In genomic region chr20:17904027-17904426, GRCh38 we compare ENCODE assay signal across 12 cellular contexts.
DNase-seq lines count a peak whose midpoint lies in the region; ATAC-seq and TF ChIP-seq lines count a peak whose summit lies in the region.
"Had no signal": no experiment of that assay in that cellular context is flagged by ENCODE, and none has a peak within 500 bp of the region (broad histone marks: within the 10 kb centered on the region; RNA-seq: fewer than 3 reads in every experiment).

No MANE protein-coding gene starts in this region.

- H3K4me1 ChIP-seq in tibial nerve = no peaks in the 10 kb centered on the region

- H3K27ac Mint-ChIP-seq in activated CD4-positive, alpha-beta memory T cell treated with anti-CD3 and anti-CD28 coated beads, Interleukin-2, amount 10 ng/mL, durations not matched to agents 7 days and 5 days = peak overlapping the region; percentile 76
- no peak overlapping the region for H3K27ac Mint-ChIP-seq in glutamatergic neuron (ENCODE audit: unreplicated experiment)
- H3K27ac Mint-ChIP-seq: brain had no signal

- peaks cover 10% of the 10 kb centered on the region for H3K27me3 Mint-ChIP-seq in activated CD4-positive, alpha-beta memory T cell treated with anti-CD3 and anti-CD28 coated beads, Interleukin-2, amount 10 ng/mL, durations not matched to agents 7 days and 5 days
- no peaks in the 10 kb centered on the region for H3K27me3 Mint-ChIP-seq in glutamatergic neuron (ENCODE audit: unreplicated experiment)

- CTCF ChIA-PET in activated CD4-positive, alpha-beta memory T cell treated with anti-CD3 and anti-CD28 coated beads, Interleukin-2, amount 10 ng/mL, durations not matched to agents 7 days and 5 days (lab: Charles Lee) = no interaction called here

- H3K27ac ChIP-seq in tibial nerve = no peak overlapping the region

- no peak overlapping the region for H3K4me3 ChIP-seq in tibial nerve

- no peaks in the 10 kb centered on the region for H3K9me3 ChIP-seq in tibial nerve

- intact Hi-C loops in head of caudate nucleus (cut with DNase I) = no loop called here

- no peak overlapping the region for H3K4me3 Mint-ChIP-seq in activated CD4-positive, alpha-beta memory T cell treated with anti-CD3 and anti-CD28 coated beads, Interleukin-2, amount 10 ng/mL, durations not matched to agents 7 days and 5 days
- no peak overlapping the region for H3K4me3 Mint-ChIP-seq in glutamatergic neuron (ENCODE audit: unreplicated experiment)
- H3K4me3 Mint-ChIP-seq: brain had no signal

- POLR2A ChIA-PET in activated CD4-positive, alpha-beta memory T cell treated with anti-CD3 and anti-CD28 coated beads, Interleukin-2, amount 10 ng/mL, durations not matched to agents 7 days and 5 days (lab: Charles Lee) = interaction anchor here (0.7 to 1.6 kb wide), 3 partner anchors 60 to 399 kb away, joined by 3 to 4 read pairs (median 3); no protein-coding TSS in a partner anchor

- no peaks in the 10 kb centered on the region for H3K27me3 ChIP-seq in tibial nerve

- peaks cover 24% of the 10 kb centered on the region for H3K4me1 Mint-ChIP-seq in activated CD4-positive, alpha-beta memory T cell treated with anti-CD3 and anti-CD28 coated beads, Interleukin-2, amount 10 ng/mL, durations not matched to agents 7 days and 5 days
- H3K4me1 Mint-ChIP-seq in glutamatergic neuron (ENCODE audit: low read depth, unreplicated experiment) = peaks cover 1% of the 10 kb centered on the region

- DNase-seq in GM20000 (ENCODE audit: low spot score) = peak; percentile 53
- DNase-seq in activated CD4-positive, alpha-beta memory T cell treated with anti-CD3 and anti-CD28 coated beads, Interleukin-2, amount 10 ng/mL, durations not matched to agents 7 days and 5 days = peak; percentile 40
- DNase-seq in head of caudate nucleus = no peak
- DNase-seq in tibial nerve (ENCODE audit: low spot score in 2 of 2) = no peak
- DNase-seq in glutamatergic neuron = no peak
- no peak for DNase-seq in NCI-H69 (lab: John Stamatoyannopoulos, UW)
- DNase-seq: KBM-7, NCI-H524 treated with DMSO at 0.1 percent for 48 hours, SW 1271 had no signal

- ATAC-seq in GM18502 (IDR thresholded peaks at IDR 0.05; ENCODE audit: poor library complexity, unreplicated experiment) (peak; percentile 78), HG03095 (IDR thresholded peaks at IDR 0.05; ENCODE audit: unreplicated experiment) (peak; percentile 89)

- H3K36me3 Mint-ChIP-seq in activated CD4-positive, alpha-beta memory T cell treated with anti-CD3 and anti-CD28 coated beads, Interleukin-2, amount 10 ng/mL, durations not matched to agents 7 days and 5 days (ENCODE audit: low read depth) = no peaks in the 10 kb centered on the region
- H3K36me3 Mint-ChIP-seq in glutamatergic neuron (ENCODE audit: unreplicated experiment) = no peaks in the 10 kb centered on the region
- H3K36me3 Mint-ChIP-seq: brain had no signal

- TF ChIP-seq CTCF in GM20000 (IDR thresholded peaks at IDR 0.05; ENCODE audit: extremely low read depth, missing control alignments) = no peak
- TF ChIP-seq CTCF in tibial nerve (IDR thresholded peaks at IDR 0.05) = no peak
- no peak for TF ChIP-seq CTCF in glutamatergic neuron (IDR thresholded peaks at IDR 0.05; ENCODE audit: partially characterized antibody, unreplicated experiment)

- TF ChIP-seq POLR2A in tibial nerve (IDR thresholded peaks at IDR 0.05) = no peak

- H3K36me3 ChIP-seq in tibial nerve = no peaks in the 10 kb centered on the region

- no peaks in the 10 kb centered on the region for H3K9me3 Mint-ChIP-seq in activated CD4-positive, alpha-beta memory T cell treated with anti-CD3 and anti-CD28 coated beads, Interleukin-2, amount 10 ng/mL, durations not matched to agents 7 days and 5 days
- peaks cover 1% of the 10 kb centered on the region for H3K9me3 Mint-ChIP-seq in glutamatergic neuron (ENCODE audit: unreplicated experiment)
- H3K9me3 Mint-ChIP-seq: brain had no signal

- TF ChIP-seq EP300 in tibial nerve (IDR thresholded peaks at IDR 0.05) = no peak

- WGBS in tibial nerve, 2 donors = 76 to 82% methylated on average over 3 of the region's 3 CpGs

Comparison
In these comparisons a context has a peak if more than half of its experiments do, and no peak if none do; other contexts are left out.
1. DNase-seq: peak in GM20000 (single experiment) and activated CD4-positive, alpha-beta memory T cell treated with anti-CD3 and anti-CD28 coated beads, Interleukin-2, amount 10 ng/mL, durations not matched to agents 7 days and 5 days (single experiment); none in head of caudate nucleus (0 of 42), tibial nerve (0 of 2), glutamatergic neuron (single experiment) and NCI-H69 (single experiment).